19 cellular contexts compared by ENCODE assay signal in the genomic region with DNA sequence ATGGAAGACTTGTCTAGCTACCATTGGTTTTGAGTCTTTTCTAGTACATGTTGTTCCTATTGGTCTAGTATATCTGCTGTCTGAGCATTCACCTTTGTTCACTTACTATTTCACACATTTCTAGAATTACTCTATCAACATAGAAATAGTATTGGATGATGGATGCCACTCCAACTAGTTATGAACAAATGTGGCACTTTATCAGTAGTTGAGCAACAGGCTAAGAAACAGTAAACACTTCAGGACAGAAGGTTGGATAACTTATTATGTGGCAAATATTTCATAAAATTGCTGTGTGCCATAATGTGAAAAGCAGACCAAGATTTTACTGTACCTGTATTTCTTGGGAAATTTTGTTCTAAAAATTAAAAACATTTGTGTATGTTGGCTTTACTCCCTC. TPM values are rescaled to one million over a fixed set of nuclear protein-coding genes. Genes with fewer than 3 reads are reported as not detected.
A peak's percentile ranks its signal among the peaks of the same experiment; 100 is the strongest.
DNase-seq lines count a peak whose midpoint lies in the region; ATAC-seq and TF ChIP-seq lines count a peak whose summit lies in the region.
"Had no signal": no experiment of that assay in that cellular context is flagged by ENCODE, and none has a peak within 500 bp of the region (broad histone marks: within the 10 kb centered on the region; RNA-seq: fewer than 3 reads in every experiment).

No MANE protein-coding gene starts in this region.

- H3K4me3 ChIP-seq in cardiac muscle cell, result no peak overlapping the region
- no peak overlapping the region for H3K4me3 ChIP-seq in left ventricle myocardium inferior
- no peak overlapping the region for H3K4me3 ChIP-seq in lung
- H3K4me3 ChIP-seq: BLaER1 had no signal

- DNase-seq in cardiac muscle cell (ENCODE audit: low read depth in 1 of 2, low spot score in 1 of 2) (no peak), left ventricle myocardium inferior (no peak), activated B cell treated with CpG ODN at 0.5 μM for 24 hours (no peak), lung (ENCODE audit: low spot score) (no peak), NCI-H1417 (lab: John Stamatoyannopoulos, UW) (no peak)
- no peak for DNase-seq in activated T-cell treated with anti-CD3 and anti-CD28 coated beads, Interleukin-2, amount 50 U/mL, for 4 hours
- no peak for DNase-seq in activated T-cell treated with anti-CD3 and anti-CD28 coated beads, Interleukin-2, amount 50 U/mL, for 1 hour
- DNase-seq: 8988T; CD4-positive, alpha-beta memory T cell; DMS79 treated with DMSO at 0.1 percent for 48 hours; GF-D8; GOT3; H7; HFFc6 had no signal

- H3K4me1 ChIP-seq in cardiac muscle cell (ENCODE audit: low read depth) (peaks cover 11% of the 10 kb centered on the region), left ventricle myocardium inferior (no peaks in the 10 kb centered on the region), lung (ENCODE audit: control insufficient read depth in 2 of 2, insufficient read depth in 2 of 2, low read length in 2 of 2) (no peaks in the 10 kb centered on the region)

- H3K4me1 Mint-ChIP-seq in activated B cell treated with CpG ODN at 0.5 μM for 24 hours, result peaks cover 7% of the 10 kb centered on the region
- H3K4me1 Mint-ChIP-seq in activated T-cell treated with anti-CD3 and anti-CD28 coated beads, Interleukin-2, amount 50 U/mL, for 4 hours (ENCODE audit: low read depth), result no peaks in the 10 kb centered on the region
- H3K4me1 Mint-ChIP-seq: CD14-positive monocyte; CD4-positive, alpha-beta memory T cell had no signal

- intact Hi-C loops in left ventricle myocardium inferior (cut with micrococcal nuclease) (no loop called here), activated B cell treated with CpG ODN at 0.5 μM for 24 hours (cut with micrococcal nuclease) (no loop called here)

- TF ChIP-seq CTCF in cardiac muscle cell (IDR thresholded peaks at IDR 0.05; ENCODE audit: low read depth, low read length), result no peak
- no peak for TF ChIP-seq CTCF in left ventricle myocardium inferior (IDR thresholded peaks at IDR 0.05; ENCODE audit: borderline replicate concordance)
- no peak for TF ChIP-seq CTCF in activated B cell treated with CpG ODN at 0.5 μM for 24 hours (IDR thresholded peaks at IDR 0.05)
- TF ChIP-seq CTCF in lung (IDR thresholded peaks at IDR 0.05; ENCODE audit: control extremely low read depth, extremely low read depth), result no peak

- ATAC-seq in activated B cell treated with CpG ODN at 0.5 μM for 24 hours (ENCODE audit: low read depth) (no peak), lung (ENCODE audit: insufficient read depth, low FRiP score) (peak; percentile 8)
- ATAC-seq in activated T-cell treated with anti-CD3 and anti-CD28 coated beads, Interleukin-2, amount 50 U/mL, for 4 hours, result no peak
- ATAC-seq: HCT116 had no signal

- H3K9me3 Mint-ChIP-seq in activated B cell treated with CpG ODN at 0.5 μM for 24 hours, result no peaks in the 10 kb centered on the region
- H3K9me3 Mint-ChIP-seq in activated T-cell treated with anti-CD3 and anti-CD28 coated beads, Interleukin-2, amount 50 U/mL, for 4 hours, result no peaks in the 10 kb centered on the region

- POLR2A ChIA-PET in activated B cell treated with CpG ODN at 0.5 μM for 24 hours (lab: Charles Lee), result no interaction called here

- CTCF ChIA-PET in activated B cell treated with CpG ODN at 0.5 μM for 24 hours (lab: Charles Lee), result no interaction called here

- H3K27ac Mint-ChIP-seq in activated B cell treated with CpG ODN at 0.5 μM for 24 hours, result peak overlapping the region; percentile 4
- H3K27ac Mint-ChIP-seq: CD14-positive monocyte; CD4-positive, alpha-beta memory T cell; HFFc6 had no signal

- H3K36me3 Mint-ChIP-seq in activated B cell treated with CpG ODN at 0.5 μM for 24 hours (ENCODE audit: low read depth), result no peaks in the 10 kb centered on the region
- H3K36me3 Mint-ChIP-seq in activated T-cell treated with anti-CD3 and anti-CD28 coated beads, Interleukin-2, amount 50 U/mL, for 4 hours (ENCODE audit: insufficient read depth), result no peaks in the 10 kb centered on the region
- H3K36me3 Mint-ChIP-seq: CD14-positive monocyte; CD4-positive, alpha-beta memory T cell had no signal

- H3K4me3 Mint-ChIP-seq in activated B cell treated with CpG ODN at 0.5 μM for 24 hours, result no peak overlapping the region
- H3K4me3 Mint-ChIP-seq in activated T-cell treated with anti-CD3 and anti-CD28 coated beads, Interleukin-2, amount 50 U/mL, for 4 hours, result no peak overlapping the region
- H3K4me3 Mint-ChIP-seq: CD14-positive monocyte; CD4-positive, alpha-beta memory T cell; HFFc6 had no signal

- H3K9me3 ChIP-seq in cardiac muscle cell (ENCODE audit: low read depth) (no peaks in the 10 kb centered on the region), left ventricle myocardium inferior (replicated peaks) (no peaks in the 10 kb centered on the region), lung (ENCODE audit: control insufficient read depth in 2 of 2, insufficient read depth in 1 of 2, low read length in 1 of 2) (peaks cover 0 to 3% of the 10 kb centered on the region in 2 donors)

- H3K27ac ChIP-seq in cardiac muscle cell (peak overlapping the region; percentile 19), left ventricle myocardium inferior (replicated peaks) (no peak overlapping the region), lung (ENCODE audit: low read depth in 1 of 2, low read length in 1 of 2) (peak overlapping the region in 1 of 2 donors; percentile 47)
- H3K27ac ChIP-seq: BLaER1 had no signal

- H3K36me3 ChIP-seq in cardiac muscle cell (no peaks in the 10 kb centered on the region), left ventricle myocardium inferior (no peaks in the 10 kb centered on the region), lung (ENCODE audit: control insufficient read depth in 2 of 2, insufficient read depth in 2 of 2, low read length in 2 of 2) (no peaks in the 10 kb centered on the region)
- H3K36me3 ChIP-seq: BLaER1 had no signal

- H3K27me3 ChIP-seq in cardiac muscle cell (no peaks in the 10 kb centered on the region), left ventricle myocardium inferior (ENCODE audit: low read depth) (no peaks in the 10 kb centered on the region), lung (ENCODE audit: control insufficient read depth, insufficient read depth) (no peaks in the 10 kb centered on the region)
- H3K27me3 ChIP-seq: BLaER1 had no signal

- H3K27me3 Mint-ChIP-seq in activated B cell treated with CpG ODN at 0.5 μM for 24 hours, result no peaks in the 10 kb centered on the region
- H3K27me3 Mint-ChIP-seq in activated T-cell treated with anti-CD3 and anti-CD28 coated beads, Interleukin-2, amount 50 U/mL, for 4 hours (ENCODE audit: low read depth), result no peaks in the 10 kb centered on the region
- H3K27me3 Mint-ChIP-seq: CD4-positive, alpha-beta memory T cell had no signal

RNA-seq across cellular contexts. Expression of a gene that starts 42.4 kb away (rescaled TPM):
- total RNA-seq in cardiac muscle cell, result not detected in 2 replicates
- not detected in 2 replicates for polyA plus RNA-seq in cardiac muscle cell
- total RNA-seq in left ventricle myocardium inferior, result not detected
- total RNA-seq in activated B cell treated with CpG ODN at 0.5 μM for 24 hours, result 0.12 and 0.22 TPM in 2 replicates
- under 1 TPM in 1 of 2 donors, not detected in 1; 0.15 TPM for total RNA-seq in lung
- under 1 TPM in 1 of 2 donors, not detected in 1; 0.06 TPM for polyA plus RNA-seq in lung
- total RNA-seq in activated T-cell treated with anti-CD3 and anti-CD28 coated beads, Interleukin-2, amount 50 U/mL, for 4 hours, result not detected
- total RNA-seq: CD4-positive, alpha-beta memory T cell; HFFc6 had no signal
- polyA plus RNA-seq: AG04450; CD14-positive monocyte; CD4-positive, alpha-beta memory T cell had no signal

RNA-seq across cellular contexts. Expression of a gene that starts 46.8 kb away (rescaled TPM):
- total RNA-seq in cardiac muscle cell (not detected in 2 replicates), left ventricle myocardium inferior (not detected), activated B cell treated with CpG ODN at 0.5 μM for 24 hours (not detected in 2 replicates), lung (under 1 TPM in 1 of 2 donors, not detected in 1; 0.06 TPM)
- polyA plus RNA-seq in cardiac muscle cell (not detected in 2 replicates), lung (under 1 TPM in 1 of 2 donors, not detected in 1; 0.05 TPM)
- not detected for total RNA-seq in activated T-cell treated with anti-CD3 and anti-CD28 coated beads, Interleukin-2, amount 50 U/mL, for 4 hours
- total RNA-seq: A673, H7, HFFc6 had no signal
- polyA plus RNA-seq: AG04450; CD14-positive monocyte; CD4-positive, alpha-beta memory T cell had no signal
